ENCODE assay signal across 23 cellular contexts in the genomic region with DNA sequence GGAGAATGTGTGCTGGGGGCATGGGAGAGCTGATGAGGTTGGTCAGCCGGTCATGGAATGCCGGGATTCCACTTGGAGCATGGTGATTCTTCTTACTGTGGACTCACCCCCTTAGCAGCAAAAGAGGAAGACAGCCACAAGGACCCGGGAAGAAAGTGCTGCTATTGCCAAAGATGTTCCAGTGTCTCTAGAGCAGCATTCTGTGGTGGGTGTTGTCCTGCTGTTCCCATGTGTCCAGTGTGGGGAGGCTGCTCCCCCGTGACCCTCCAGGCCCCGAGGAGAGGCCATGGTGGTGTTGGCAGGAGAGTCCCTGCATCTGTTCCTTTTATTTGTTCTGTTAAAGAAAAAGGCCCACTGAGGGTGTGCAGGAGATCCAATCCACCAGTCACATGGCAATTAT.
"Had no signal": no experiment of that assay in that cellular context is flagged by ENCODE, and none has a peak within 500 bp of the region (broad histone marks: within the 10 kb centered on the region; RNA-seq: fewer than 3 reads in every experiment).

No MANE protein-coding gene starts in this region.

- H3K4me3 ChIP-seq: breast epithelium, colonic mucosa, ovary, psoas muscle, thyroid gland had no signal

- DNase-seq: activated CD4-positive, alpha-beta T cell treated with anti-CD3 and anti-CD28 coated beads for 48 hours; activated CD4-positive, CD25-positive, alpha-beta regulatory T cell; activated CD8-positive, alpha-beta memory T cell treated with anti-CD3 and anti-CD28 coated beads, Interleukin-2, amount 10 ng/mL, durations not matched to agents 7 days and 5 days; activated CD8-positive, alpha-beta T cell treated with anti-CD3 and anti-CD28 coated beads for 36 hours; activated gamma-delta T cell; activated naive CD8-positive, alpha-beta T cell treated with anti-CD3 and anti-CD28 coated beads for 36 hours; activated T-cell treated with anti-CD3 and anti-CD28 coated beads for 4 hours; colonic mucosa; kidney; mammary epithelial cell; midbrain; natural killer cell; ovary; psoas muscle; right cardiac atrium; stimulated activated CD4-positive, alpha-beta T cell treated with anti-CD3 and anti-CD28 coated beads, Interleukin-12 subunit alpha, Interleukin-12 subunit beta, amount 100 ng/mL, for 4 hours; stimulated activated CD4-positive, alpha-beta T cell treated with anti-CD3 and anti-CD28 coated beads, Interleukin-1b, Interleukin-23, amount 100 ng/mL, for 48 hours; substantia nigra; T-cell; T1000 had no signal

- H3K4me1 Mint-ChIP-seq: activated CD8-positive, alpha-beta memory T cell treated with anti-CD3 and anti-CD28 coated beads, Interleukin-2, amount 10 ng/mL, durations not matched to agents 7 days and 5 days; natural killer cell had no signal

- ATAC-seq: activated CD8-positive, alpha-beta memory T cell treated with anti-CD3 and anti-CD28 coated beads, Interleukin-2, amount 10 ng/mL, durations not matched to agents 7 days and 5 days; activated CD8-positive, alpha-beta T cell treated with anti-CD3 and anti-CD28 coated beads for 36 hours; natural killer cell; psoas muscle; T-cell had no signal

- H3K27me3 Mint-ChIP-seq: activated CD8-positive, alpha-beta T cell treated with anti-CD3 and anti-CD28 coated beads for 36 hours; activated naive CD8-positive, alpha-beta T cell treated with anti-CD3 and anti-CD28 coated beads for 36 hours; stimulated activated naive CD8-positive, alpha-beta T cell treated with anti-CD3 and anti-CD28 coated beads, Interleukin-15, Interleukin-2, amounts not matched to agents 100 ng/mL and 50 ng/mL, for 24 hours had no signal

- H3K4me1 ChIP-seq: breast epithelium, colonic mucosa, psoas muscle, thyroid gland had no signal

- H3K27ac ChIP-seq: breast epithelium, colonic mucosa, ovary, psoas muscle, thyroid gland had no signal

- H3K9me3 ChIP-seq: breast epithelium, colonic mucosa, ovary, psoas muscle, thyroid gland had no signal

- H3K27me3 ChIP-seq: breast epithelium, colonic mucosa, ovary, thyroid gland had no signal

- H3K4me3 Mint-ChIP-seq: activated CD8-positive, alpha-beta memory T cell treated with anti-CD3 and anti-CD28 coated beads, Interleukin-2, amount 10 ng/mL, durations not matched to agents 7 days and 5 days; activated CD8-positive, alpha-beta T cell treated with anti-CD3 and anti-CD28 coated beads for 36 hours; activated naive CD8-positive, alpha-beta T cell treated with anti-CD3 and anti-CD28 coated beads for 36 hours; natural killer cell; stimulated activated naive CD8-positive, alpha-beta T cell treated with anti-CD3 and anti-CD28 coated beads, Interleukin-15, Interleukin-2, amounts not matched to agents 100 ng/mL and 50 ng/mL, for 24 hours had no signal

- H3K36me3 ChIP-seq: breast epithelium, colonic mucosa, ovary, thyroid gland had no signal

- H3K36me3 Mint-ChIP-seq: activated CD8-positive, alpha-beta memory T cell treated with anti-CD3 and anti-CD28 coated beads, Interleukin-2, amount 10 ng/mL, durations not matched to agents 7 days and 5 days; activated naive CD8-positive, alpha-beta T cell treated with anti-CD3 and anti-CD28 coated beads for 36 hours; natural killer cell; T-cell had no signal

- H3K27ac Mint-ChIP-seq: activated CD8-positive, alpha-beta memory T cell treated with anti-CD3 and anti-CD28 coated beads, Interleukin-2, amount 10 ng/mL, durations not matched to agents 7 days and 5 days; activated CD8-positive, alpha-beta T cell treated with anti-CD3 and anti-CD28 coated beads for 36 hours; activated naive CD8-positive, alpha-beta T cell treated with anti-CD3 and anti-CD28 coated beads for 36 hours; natural killer cell; stimulated activated naive CD8-positive, alpha-beta T cell treated with anti-CD3 and anti-CD28 coated beads, Interleukin-15, Interleukin-2, amounts not matched to agents 100 ng/mL and 50 ng/mL, for 24 hours had no signal
